8 cellular contexts compared by ENCODE assay signal in genomic region chr19:40441719-40442253, GRCh38. TPM values are rescaled to one million over a fixed set of nuclear protein-coding genes. Genes with fewer than 3 reads are reported as not detected.
DNase-seq lines count a peak whose midpoint lies in the region; ATAC-seq and TF ChIP-seq lines count a peak whose summit lies in the region.

No MANE protein-coding gene starts in this region.

- no peaks in the 10 kb centered on the region for H3K27me3 Mint-ChIP-seq in activated CD4-positive, alpha-beta T cell treated with anti-CD3 and anti-CD28 coated beads, Interleukin-2, amount 10 ng/mL, durations not matched to agents 24 days and 14 days
- H3K27me3 Mint-ChIP-seq in T-cell: no peaks in the 10 kb centered on the region

- CTCF ChIA-PET in T-cell (lab: Charles Lee): interaction anchor here in 1 of 2 donors (0.6 to 1.9 kb wide), 3 partner anchors 11 to 22 kb away, joined by 3 to 12 read pairs (median 4); no protein-coding TSS in a partner anchor

- no peaks in the 10 kb centered on the region for H3K9me3 Mint-ChIP-seq in activated CD4-positive, alpha-beta T cell treated with anti-CD3 and anti-CD28 coated beads, Interleukin-2, amount 10 ng/mL, durations not matched to agents 24 days and 14 days
- H3K9me3 Mint-ChIP-seq in T-cell: no peaks in the 10 kb centered on the region

- H3K9ac ChIP-seq in skeletal muscle tissue (ENCODE audit: low read depth in 1 of 3, low read length in 3 of 3): peak overlapping the region in 2 of 3 donors; percentile 81 to 82

- TF ChIP-seq CTCF in fibroblast of mammary gland (conservative IDR thresholded peaks at IDR 0.05; ENCODE audit: control insufficient read depth, insufficient read depth, low read depth, low read length): no peak

- no peak for DNase-seq in activated CD4-positive, alpha-beta T cell treated with anti-CD3 and anti-CD28 coated beads, Interleukin-2, amount 10 ng/mL, durations not matched to agents 24 days and 14 days
- DNase-seq in activated CD4-positive, alpha-beta T cell treated with anti-CD3 and anti-CD28 coated beads for 4 hours: no peak
- DNase-seq in T-cell (no peak), fibroblast of mammary gland (ENCODE audit: low read depth) (no peak)

- peaks cover 12% of the 10 kb centered on the region for H3K36me3 Mint-ChIP-seq in activated CD4-positive, alpha-beta T cell treated with anti-CD3 and anti-CD28 coated beads, Interleukin-2, amount 10 ng/mL, durations not matched to agents 24 days and 14 days (ENCODE audit: low read depth)
- peaks cover 7% of the 10 kb centered on the region for H3K36me3 Mint-ChIP-seq in T-cell

- peak overlapping the region; percentile 99 for H3K27ac ChIP-seq in skeletal muscle tissue (ENCODE audit: low read depth, low read length)

- H3K4me3 ChIP-seq in fibroblast of mammary gland (ENCODE audit: control insufficient read depth, low read depth, low read length) (peak overlapping the region; percentile 62), skeletal muscle tissue (ENCODE audit: low read length in 3 of 3) (peak overlapping the region in 1 of 3 donors; percentile 71)

- no peak for ATAC-seq in T-cell (replicated peaks in 1 of 4)
- no peak for ATAC-seq in GM21367 (IDR thresholded peaks at IDR 0.05; ENCODE audit: unreplicated experiment)
- no peak for ATAC-seq in GM21515 (IDR thresholded peaks at IDR 0.05; ENCODE audit: unreplicated experiment)
- ATAC-seq in HG03521 (IDR thresholded peaks at IDR 0.05; ENCODE audit: unreplicated experiment): no peak

- H3K27me3 ChIP-seq in skeletal muscle tissue (ENCODE audit: control insufficient read depth in 3 of 3, insufficient read depth in 3 of 3, low read length in 3 of 3): no peaks in the 10 kb centered on the region

- peak overlapping the region; percentile 98 for H3K4me3 Mint-ChIP-seq in activated CD4-positive, alpha-beta T cell treated with anti-CD3 and anti-CD28 coated beads, Interleukin-2, amount 10 ng/mL, durations not matched to agents 24 days and 14 days
- H3K4me3 Mint-ChIP-seq in T-cell: peak overlapping the region; percentile 98 to 100 (median 100)

- POLR2A ChIA-PET in T-cell (lab: Charles Lee): no interaction called here

- peaks cover 17 to 22% (median 19%) of the 10 kb centered on the region in 3 donors for H3K36me3 ChIP-seq in skeletal muscle tissue (ENCODE audit: control insufficient read depth in 3 of 3, insufficient read depth in 3 of 3, low read length in 3 of 3)

- intact Hi-C loops in activated CD4-positive, alpha-beta T cell treated with anti-CD3 and anti-CD28 coated beads, Interleukin-2, amount 10 ng/mL, durations not matched to agents 24 days and 14 days (cut with micrococcal nuclease): loop anchor here (2.0 to 5.0 kb wide), 3 partner anchors 93 to 469 kb away; partner anchors contain the start of genes ACTMAP, C19orf47, PLD3 and PSMC4

- peaks cover 19 to 29% (median 20%) of the 10 kb centered on the region in 3 donors for H3K4me1 ChIP-seq in skeletal muscle tissue (ENCODE audit: control insufficient read depth in 3 of 3, insufficient read depth in 3 of 3, low read length in 3 of 3)

- H3K4me1 Mint-ChIP-seq in activated CD4-positive, alpha-beta T cell treated with anti-CD3 and anti-CD28 coated beads, Interleukin-2, amount 10 ng/mL, durations not matched to agents 24 days and 14 days: peaks cover 14% of the 10 kb centered on the region
- peaks cover 18 to 21% (median 18%) of the 10 kb centered on the region in 3 donors for H3K4me1 Mint-ChIP-seq in T-cell

- H3K9me3 ChIP-seq in skeletal muscle tissue (ENCODE audit: control insufficient read depth in 3 of 3, low read length in 3 of 3): no peaks in the 10 kb centered on the region

- H3K27ac Mint-ChIP-seq in activated CD4-positive, alpha-beta T cell treated with anti-CD3 and anti-CD28 coated beads, Interleukin-2, amount 10 ng/mL, durations not matched to agents 24 days and 14 days: no peak overlapping the region
- H3K27ac Mint-ChIP-seq in T-cell: peak overlapping the region in 1 of 2 donors; percentile 99

RNA-seq across cellular contexts. Expression of gene SERTAD3, which starts 2.3 kb away (rescaled TPM):
- total RNA-seq in activated CD4-positive, alpha-beta T cell treated with anti-CD3 and anti-CD28 coated beads, Interleukin-2, amount 10 ng/mL, durations not matched to agents 24 days and 14 days: 10.8 and 12.5 TPM in 2 replicates
- 10 to 100 TPM; 17.4 to 26.7 (median 24.7) TPM for total RNA-seq in T-cell
- total RNA-seq in skeletal muscle tissue: 52.2 TPM

RNA-seq across cellular contexts. Expression of gene SERTAD1, which starts 16.0 kb away (rescaled TPM):
- 19.3 and 20.8 TPM in 2 replicates for total RNA-seq in activated CD4-positive, alpha-beta T cell treated with anti-CD3 and anti-CD28 coated beads, Interleukin-2, amount 10 ng/mL, durations not matched to agents 24 days and 14 days
- total RNA-seq in T-cell (10 to 100 TPM; 10.9 to 25.4 (median 13.3) TPM), skeletal muscle tissue (19.8 TPM)

RNA-seq across cellular contexts. Expression of gene BLVRB, which starts 23.8 kb away (rescaled TPM):
- total RNA-seq in activated CD4-positive, alpha-beta T cell treated with anti-CD3 and anti-CD28 coated beads, Interleukin-2, amount 10 ng/mL, durations not matched to agents 24 days and 14 days: 7.5 and 10.6 TPM in 2 replicates
- 10 to 100 TPM in 3 of 5 donors, 1 to 10 TPM in 2; 6.8 to 20.3 (median 16.4) TPM for total RNA-seq in T-cell
- 141 TPM for total RNA-seq in skeletal muscle tissue

RNA-seq across cellular contexts. Expression of gene SPTBN4, which starts 25.0 kb away (rescaled TPM):
- total RNA-seq in activated CD4-positive, alpha-beta T cell treated with anti-CD3 and anti-CD28 coated beads, Interleukin-2, amount 10 ng/mL, durations not matched to agents 24 days and 14 days: 0.36 and 0.51 TPM in 2 replicates
- 1 to 10 TPM in 1 of 5 donors, under 1 TPM in 4; 0.37 to 1.2 (median 0.66) TPM for total RNA-seq in T-cell
- total RNA-seq in skeletal muscle tissue: 0.52 TPM

RNA-seq across cellular contexts. Expression of gene PRX, which starts 28.6 kb away (rescaled TPM):
- 0.84 and 0.90 TPM in 2 replicates for total RNA-seq in activated CD4-positive, alpha-beta T cell treated with anti-CD3 and anti-CD28 coated beads, Interleukin-2, amount 10 ng/mL, durations not matched to agents 24 days and 14 days
- 1 to 10 TPM; 2.0 to 4.4 (median 2.8) TPM for total RNA-seq in T-cell
- total RNA-seq in skeletal muscle tissue: 8.4 TPM
